ENCODE assay signal across 15 cellular contexts in the genomic region with DNA sequence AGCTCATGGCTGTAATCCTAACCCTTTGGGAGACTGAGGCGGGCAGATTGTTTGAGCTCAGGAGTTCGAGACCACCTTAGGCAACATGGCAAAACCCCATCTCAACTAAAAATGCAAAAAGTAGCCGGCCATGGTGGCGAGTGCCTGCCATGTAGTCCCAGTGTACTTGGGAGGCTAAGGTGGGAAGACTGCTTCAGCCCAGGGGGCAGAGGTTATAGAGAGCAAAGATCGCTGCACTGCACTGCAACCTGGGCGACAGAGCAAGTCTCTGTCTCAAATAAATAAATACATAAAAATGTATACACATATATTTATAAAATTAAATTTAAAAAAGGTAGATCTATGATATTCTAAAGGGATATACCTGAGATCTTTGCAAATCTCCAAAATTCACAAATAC.
"Had no signal": no experiment of that assay in that cellular context is flagged by ENCODE, and none has a peak within 500 bp of the region (broad histone marks: within the 10 kb centered on the region; RNA-seq: fewer than 3 reads in every experiment).

No MANE protein-coding gene starts in this region.

- H3K9me3 Mint-ChIP-seq: naive B cell; nephron; stimulated activated naive CD8-positive, alpha-beta T cell treated with anti-CD3 and anti-CD28 coated beads, Interleukin-15, Interleukin-2, amounts not matched to agents 100 ng/mL and 50 ng/mL, for 24 hours had no signal

- H3K27ac Mint-ChIP-seq: stimulated activated naive CD8-positive, alpha-beta T cell treated with anti-CD3 and anti-CD28 coated beads, Interleukin-15, Interleukin-2, amounts not matched to agents 100 ng/mL and 50 ng/mL, for 24 hours had no signal

- H3K27me3 Mint-ChIP-seq: naive B cell; stimulated activated naive CD8-positive, alpha-beta T cell treated with anti-CD3 and anti-CD28 coated beads, Interleukin-15, Interleukin-2, amounts not matched to agents 100 ng/mL and 50 ng/mL, for 24 hours had no signal

- H3K27ac ChIP-seq: esophagus squamous epithelium, gastroesophageal sphincter, left ventricle myocardium inferior, tibial artery, upper lobe of right lung had no signal

- H3K27me3 ChIP-seq: esophagus squamous epithelium, gastroesophageal sphincter, tibial artery, upper lobe of right lung had no signal

- ATAC-seq: gastroesophageal sphincter, upper lobe of right lung had no signal

- H3K4me3 ChIP-seq: esophagus squamous epithelium, gastroesophageal sphincter, left ventricle myocardium inferior, lung, smooth muscle cell, tibial artery, upper lobe of right lung had no signal

- H3K4me3 Mint-ChIP-seq: naive B cell; nephron; stimulated activated naive CD8-positive, alpha-beta T cell treated with anti-CD3 and anti-CD28 coated beads, Interleukin-15, Interleukin-2, amounts not matched to agents 100 ng/mL and 50 ng/mL, for 24 hours had no signal

- H3K4me1 ChIP-seq: left ventricle myocardium inferior had no signal

- H3K9me3 ChIP-seq: esophagus squamous epithelium, gastroesophageal sphincter, left ventricle myocardium inferior, tibial artery, upper lobe of right lung had no signal

- DNase-seq: effector memory CD4-positive, alpha-beta T cell; esophagus squamous epithelium; glutamatergic neuron; islet precursor cell; left ventricle myocardium inferior; mesenchymal stem cell; naive B cell; stimulated activated CD4-positive, alpha-beta T cell treated with anti-CD3 and anti-CD28 coated beads, Interleukin-2, amount 100 ng/mL, for 48 hours; tibial artery; upper lobe of right lung had no signal

- H3K4me1 Mint-ChIP-seq: nephron had no signal
